Comparison of ENCODE assay signal across 8 cellular contexts in the genomic region with DNA sequence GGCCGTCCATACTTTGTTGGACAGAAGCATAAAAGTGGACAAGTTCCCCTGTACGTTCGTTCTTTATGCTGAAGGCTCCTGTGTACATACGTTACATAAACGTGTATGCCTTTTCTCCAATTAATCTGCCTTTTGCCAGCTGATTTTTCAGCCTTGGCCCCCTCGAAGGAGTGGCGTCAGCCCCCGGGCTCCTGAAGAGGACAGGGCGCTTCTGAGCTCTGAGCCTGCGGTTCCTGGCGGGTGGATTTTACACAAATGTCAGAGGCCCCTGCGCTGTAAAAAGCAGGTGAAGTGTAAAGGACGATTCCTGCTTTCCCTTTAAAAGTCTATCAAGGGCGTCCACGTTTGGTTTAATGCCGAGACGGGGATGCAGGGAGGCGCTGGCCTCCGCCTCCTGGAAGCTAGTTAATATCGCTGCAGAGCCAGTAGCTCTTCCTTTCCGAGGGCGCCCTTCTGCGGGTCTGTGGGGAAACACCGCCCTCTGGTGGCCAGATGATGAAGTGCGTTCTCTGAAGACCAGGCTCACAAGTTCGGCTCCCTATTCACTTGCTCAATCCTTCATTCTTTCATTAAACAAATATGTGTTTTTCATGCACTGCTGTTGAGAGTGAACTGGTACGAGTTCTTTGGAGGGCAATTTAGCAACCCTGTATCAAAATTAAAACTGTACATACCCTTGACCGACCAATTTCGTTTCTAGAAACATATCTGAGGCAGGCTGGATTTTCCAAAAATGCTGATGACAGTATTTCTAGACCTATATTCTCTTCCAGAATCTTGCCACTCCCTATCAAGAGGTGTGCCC.
DNase-seq lines count a peak whose midpoint lies in the region; ATAC-seq and TF ChIP-seq lines count a peak whose summit lies in the region.

No MANE protein-coding gene starts in this region.

- 24 to 26% methylated on average over 29 of the region's 29 CpGs for WGBS in lung, 2 donors

- H3K4me3 ChIP-seq in DOHH2 (ENCODE audit: low read length) (no peak overlapping the region), lung (no peak overlapping the region)

- H3K36me3 ChIP-seq in DOHH2 (ENCODE audit: control insufficient read depth, low read length) (no peaks in the 10 kb centered on the region), lung (ENCODE audit: control insufficient read depth in 2 of 2, insufficient read depth in 2 of 2, low read length in 2 of 2) (no peaks in the 10 kb centered on the region)

- peak; percentile 93 for DNase-seq in NCI-H748 treated with DMSO at 0.1 percent for 48 hours (lab: John Stamatoyannopoulos, UW)
- peak; percentile 71 to 75 for DNase-seq in activated CD4-positive, alpha-beta T cell treated with anti-CD3 and anti-CD28 coated beads, Interleukin-2, amount 50 U/mL, for 4 hours
- DNase-seq in effector CD4-positive, alpha-beta T cell = peak; percentile 62
- peak; percentile 84 for DNase-seq in lung (ENCODE audit: low spot score)
- DNase-seq in stimulated activated CD8-positive, alpha-beta memory T cell treated with anti-CD3 and anti-CD28 coated beads, Interleukin-12 subunit alpha, Interleukin-12 subunit beta, amount 100 ng/mL, for 24 hours (ENCODE audit: extremely low read depth) = peak; percentile 42

- no peaks in the 10 kb centered on the region for H3F3A ChIP-seq in DOHH2 (ENCODE audit: control insufficient read depth, insufficient read depth)

- ATAC-seq in HG02981 (IDR thresholded peaks at IDR 0.05; ENCODE audit: unreplicated experiment) (peak; percentile 76), lung (ENCODE audit: insufficient read depth, low FRiP score) (peak; percentile 93), GM21515 (IDR thresholded peaks at IDR 0.05; ENCODE audit: unreplicated experiment) (no peak)

- H3K4me1 ChIP-seq in DOHH2 (ENCODE audit: control insufficient read depth, low read length) (peaks cover 3% of the 10 kb centered on the region), lung (ENCODE audit: control insufficient read depth in 2 of 2, insufficient read depth in 2 of 2, low read length in 2 of 2) (no peaks in the 10 kb centered on the region)

- no peaks in the 10 kb centered on the region for H3K9me2 ChIP-seq in DOHH2 (replicated peaks; ENCODE audit: control insufficient read depth, low read length)

- H3K79me2 ChIP-seq in DOHH2 (ENCODE audit: control insufficient read depth, low read length) = no peaks in the 10 kb centered on the region

- H3K4me2 ChIP-seq in DOHH2 (ENCODE audit: low read length) = peak overlapping the region; percentile 42

- TF ChIP-seq CTCF in DOHH2 (IDR thresholded peaks at IDR 0.05; ENCODE audit: low read depth, low read length, poor library complexity, severe bottlenecking) (peak; percentile 91), lung (IDR thresholded peaks at IDR 0.05; ENCODE audit: control extremely low read depth, extremely low read depth) (peak; percentile 94)

- H3K9me3 ChIP-seq in DOHH2 (ENCODE audit: control insufficient read depth, insufficient read depth, low read length) (no peaks in the 10 kb centered on the region), lung (ENCODE audit: control insufficient read depth in 2 of 2, insufficient read depth in 1 of 2, low read length in 1 of 2) (peaks cover 0 to 2% of the 10 kb centered on the region in 2 donors)

- H3K27me3 ChIP-seq in DOHH2 (ENCODE audit: control insufficient read depth, low read length) (peaks cover 6% of the 10 kb centered on the region; the same call in 1 of the 2 replicates), lung (ENCODE audit: control insufficient read depth, insufficient read depth) (no peaks in the 10 kb centered on the region)

- H4K20me1 ChIP-seq in DOHH2 (ENCODE audit: control insufficient read depth, insufficient read depth, low read depth, low read length) = no peaks in the 10 kb centered on the region

- H3K27ac ChIP-seq in DOHH2 (ENCODE audit: low read depth, low read length) = no peak overlapping the region
- no peak overlapping the region for H3K27ac ChIP-seq in lung (ENCODE audit: low read depth in 1 of 2, low read length in 1 of 2)

Comparison
In these comparisons a context has a peak if more than half of its experiments do, and no peak if none do; other contexts are left out.
1. DNase-seq: peak in every context shown above with its lines; median percentile 93 in NCI-H748 treated with DMSO at 0.1 percent for 48 hours; 84 in lung; 73 in activated CD4-positive, alpha-beta T cell treated with anti-CD3 and anti-CD28 coated beads, Interleukin-2, amount 50 U/mL, for 4 hours; 62 in effector CD4-positive, alpha-beta T cell; 42 in stimulated activated CD8-positive, alpha-beta memory T cell treated with anti-CD3 and anti-CD28 coated beads, Interleukin-12 subunit alpha, Interleukin-12 subunit beta, amount 100 ng/mL, for 24 hours.